29 cellular contexts compared by ENCODE assay signal in genomic region chr5:59387127-59387526, GRCh38.
"Had no signal": no experiment of that assay in that cellular context is flagged by ENCODE, and none has a peak within 500 bp of the region (broad histone marks: within the 10 kb centered on the region; RNA-seq: fewer than 3 reads in every experiment).

No MANE protein-coding gene starts in this region.

- DNase-seq: stimulated activated CD4-positive, alpha-beta T cell treated with anti-CD3 and anti-CD28 coated beads, Interleukin-2, amount 100 ng/mL, for 48 hours; stimulated activated CD4-positive, alpha-beta T cell treated with anti-CD3 and anti-CD28 coated beads, Interleukin-4, amount 100 ng/mL, for 1 hour; stimulated activated CD4-positive, alpha-beta T cell treated with anti-CD3 and anti-CD28 coated beads, Interleukin-4, amount 100 ng/mL, for 24 hours; stimulated activated CD4-positive, alpha-beta T cell treated with anti-CD3 and anti-CD28 coated beads, Interleukin-4, amount 100 ng/mL, for 4 hours; stimulated activated CD8-positive, alpha-beta memory T cell treated with anti-CD3 and anti-CD28 coated beads, Interleukin-4, amount 100 ng/mL, for 48 hours; stimulated activated naive B cell treated with anti-CD40 and anti-IgM and Interleukin-4, amounts not matched to agents 10 μg/mL and 1 μg/mL and 100 μg/mL, for 72 hours; stimulated activated naive CD4-positive, alpha-beta T cell; stimulated activated naive CD4-positive, alpha-beta T cell treated with Interleukin-2 at 50 U/mL for 16 hours; stimulated activated naive CD8-positive, alpha-beta T cell treated with anti-CD3 and anti-CD28 coated beads, Interleukin-15, amount 100 ng/mL, for 72 hours; stimulated activated naive CD8-positive, alpha-beta T cell treated with anti-CD3 and anti-CD28 coated beads, Interleukin-15, Interleukin-2, amounts not matched to agents 100 U/mL and 50 U/mL, for 24 hours; stomach; substantia nigra; testis; thyroid gland; tibial artery; transverse colon; trophoblast cell; upper lobe of left lung; upper lobe of right lung; uterus had no signal

- H3K27ac Mint-ChIP-seq: stimulated activated effector memory CD8-positive, alpha-beta T cell treated with anti-CD3 and anti-CD28 coated beads, Interleukin-12 subunit alpha, Interleukin-12 subunit beta, amount 100 ng/mL, for 72 hours; stimulated activated naive B cell treated with anti-CD40 and anti-IgM and Interleukin-4, amounts not matched to agents 10 μg/mL and 1 μg/mL and 100 μg/mL, for 72 hours; stimulated activated naive CD8-positive, alpha-beta T cell treated with anti-CD3 and anti-CD28 coated beads, Interleukin-15, Interleukin-2, amounts not matched to agents 100 ng/mL and 50 ng/mL, for 24 hours; type B pancreatic cell had no signal

- H3K4me1 ChIP-seq: suprapubic skin, testis, thyroid gland, tibial artery, tibial nerve, upper lobe of right lung, uterus, vagina had no signal

- H3K9me3 Mint-ChIP-seq: stimulated activated effector memory CD8-positive, alpha-beta T cell treated with anti-CD3 and anti-CD28 coated beads, Interleukin-12 subunit alpha, Interleukin-12 subunit beta, amount 100 ng/mL, for 72 hours; stimulated activated memory B cell treated with anti-CD40 and anti-IgM and Interleukin-4, amounts not matched to agents 10 μg/mL and 1 μg/mL and 100 μg/mL, for 72 hours; stimulated activated naive B cell treated with anti-CD40 and anti-IgM and Interleukin-4, amounts not matched to agents 10 μg/mL and 1 μg/mL and 100 μg/mL, for 72 hours; stimulated activated naive CD8-positive, alpha-beta T cell treated with anti-CD3 and anti-CD28 coated beads, Interleukin-15, amount 100 ng/mL, for 72 hours; stimulated activated naive CD8-positive, alpha-beta T cell treated with anti-CD3 and anti-CD28 coated beads, Interleukin-15, Interleukin-2, amounts not matched to agents 100 ng/mL and 50 ng/mL, for 24 hours; type B pancreatic cell had no signal

- FAIRE-seq: urothelium cell line had no signal

- H3K27me3 ChIP-seq: stomach, suprapubic skin, testis, thyroid gland, tibial artery, tibial nerve, transverse colon, upper lobe of left lung, upper lobe of right lung, uterus, vagina had no signal

- H3K27me3 Mint-ChIP-seq: stimulated activated naive B cell treated with anti-CD40 and anti-IgM and Interleukin-4, amounts not matched to agents 10 μg/mL and 1 μg/mL and 100 μg/mL, for 72 hours; type B pancreatic cell had no signal

- H3K4me3 Mint-ChIP-seq: stimulated activated effector memory CD8-positive, alpha-beta T cell treated with anti-CD3 and anti-CD28 coated beads, Interleukin-12 subunit alpha, Interleukin-12 subunit beta, amount 100 ng/mL, for 72 hours; stimulated activated memory B cell treated with anti-CD40 and anti-IgM and Interleukin-4, amounts not matched to agents 10 μg/mL and 1 μg/mL and 100 μg/mL, for 72 hours; stimulated activated naive B cell treated with anti-CD40 and anti-IgM and Interleukin-4, amounts not matched to agents 10 μg/mL and 1 μg/mL and 100 μg/mL, for 72 hours; stimulated activated naive CD8-positive, alpha-beta T cell treated with anti-CD3 and anti-CD28 coated beads, Interleukin-15, amount 100 ng/mL, for 72 hours; stimulated activated naive CD8-positive, alpha-beta T cell treated with anti-CD3 and anti-CD28 coated beads, Interleukin-15, Interleukin-2, amounts not matched to agents 100 ng/mL and 50 ng/mL, for 24 hours; type B pancreatic cell had no signal

- H3K27ac ChIP-seq: stomach, suprapubic skin, testis, thoracic aorta, thyroid gland, tibial artery, tibial nerve, transverse colon, upper lobe of left lung, upper lobe of right lung, uterus, vagina had no signal

- H3K36me3 Mint-ChIP-seq: stimulated activated effector memory CD8-positive, alpha-beta T cell treated with anti-CD3 and anti-CD28 coated beads, Interleukin-12 subunit alpha, Interleukin-12 subunit beta, amount 100 ng/mL, for 72 hours; stimulated activated memory B cell treated with anti-CD40 and anti-IgM and Interleukin-4, amounts not matched to agents 10 μg/mL and 1 μg/mL and 100 μg/mL, for 72 hours; stimulated activated naive B cell treated with anti-CD40 and anti-IgM and Interleukin-4, amounts not matched to agents 10 μg/mL and 1 μg/mL and 100 μg/mL, for 72 hours had no signal

- H3K36me3 ChIP-seq: stomach, suprapubic skin, thoracic aorta, thyroid gland, tibial artery, tibial nerve, transverse colon, upper lobe of left lung, upper lobe of right lung, uterus, vagina had no signal

- H3K4me3 ChIP-seq: stomach, suprapubic skin, testis, thoracic aorta, thyroid gland, tibial artery, tibial nerve, transverse colon, upper lobe of left lung, upper lobe of right lung, uterus, vagina had no signal

- ATAC-seq: stimulated activated effector memory CD8-positive, alpha-beta T cell treated with anti-CD3 and anti-CD28 coated beads, Interleukin-12 subunit alpha, Interleukin-12 subunit beta, amount 100 ng/mL, for 72 hours; stimulated activated memory B cell treated with anti-CD40 and anti-IgM and Interleukin-4, amounts not matched to agents 10 μg/mL and 1 μg/mL and 100 μg/mL, for 72 hours; stimulated activated naive B cell treated with anti-CD40 and anti-IgM and Interleukin-4, amounts not matched to agents 10 μg/mL and 1 μg/mL and 100 μg/mL, for 72 hours; stimulated activated naive CD8-positive, alpha-beta T cell treated with anti-CD3 and anti-CD28 coated beads, Interleukin-15, amount 100 ng/mL, for 72 hours; stimulated activated naive CD8-positive, alpha-beta T cell treated with anti-CD3 and anti-CD28 coated beads, Interleukin-15, Interleukin-2, amounts not matched to agents 100 U/mL and 50 U/mL, for 24 hours; upper lobe of right lung had no signal

- H3K9me3 ChIP-seq: stomach, suprapubic skin, testis, thoracic aorta, thyroid gland, tibial artery, tibial nerve, transverse colon, upper lobe of left lung, upper lobe of right lung, uterus, vagina had no signal

- H3K4me1 Mint-ChIP-seq: stimulated activated effector memory CD8-positive, alpha-beta T cell treated with anti-CD3 and anti-CD28 coated beads, Interleukin-12 subunit alpha, Interleukin-12 subunit beta, amount 100 ng/mL, for 72 hours; stimulated activated naive CD8-positive, alpha-beta T cell treated with anti-CD3 and anti-CD28 coated beads, Interleukin-15, amount 100 ng/mL, for 72 hours had no signal
